Comparison of ENCODE assay signal across 12 cellular contexts in the genomic region with DNA sequence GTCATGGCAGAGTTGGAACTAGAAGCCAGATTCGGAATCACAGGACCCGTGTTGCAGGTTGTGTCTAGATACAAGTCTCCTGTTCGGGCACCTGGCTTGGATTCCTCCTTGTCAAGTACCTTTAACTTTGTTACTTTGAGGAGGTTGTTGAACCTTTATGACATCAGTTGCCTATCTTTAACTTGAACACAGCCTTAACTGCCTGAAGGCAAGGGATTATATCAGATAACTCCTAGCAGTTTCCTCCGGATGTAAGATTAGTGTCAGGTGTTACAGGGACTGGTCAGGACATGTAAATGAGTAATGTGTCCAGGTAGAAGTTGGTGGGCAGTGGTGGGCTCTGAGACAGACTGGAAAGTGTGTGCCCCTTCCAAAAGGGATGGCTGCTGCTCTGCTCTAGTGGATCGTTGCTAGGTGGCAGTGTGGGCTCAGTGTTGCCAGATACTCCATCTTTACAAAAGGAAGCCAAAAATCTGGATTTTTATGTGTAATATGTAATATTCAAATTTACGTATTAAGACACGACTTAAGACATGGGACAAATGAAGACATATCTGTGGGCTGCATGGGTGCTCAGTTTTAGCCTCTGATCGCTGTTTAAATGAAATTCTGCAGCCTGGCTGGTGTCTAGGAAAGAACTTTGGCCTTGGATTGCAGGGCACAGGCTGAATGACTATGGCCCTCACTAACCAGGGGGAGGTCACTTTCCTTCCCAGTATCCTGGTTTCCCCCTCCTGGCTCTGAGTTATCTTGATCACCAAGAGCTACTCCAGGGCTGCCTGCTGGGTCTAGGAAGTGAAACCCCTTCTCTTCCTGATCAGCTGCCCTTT. TPM values are rescaled to one million over a fixed set of nuclear protein-coding genes. Genes with fewer than 3 reads are reported as not detected.
DNase-seq lines count a peak whose midpoint lies in the region; ATAC-seq and TF ChIP-seq lines count a peak whose summit lies in the region.
"Had no signal": no experiment of that assay in that cellular context is flagged by ENCODE, and none has a peak within 500 bp of the region (broad histone marks: within the 10 kb centered on the region; RNA-seq: fewer than 3 reads in every experiment).

No MANE protein-coding gene starts in this region.

- H3K9me3 Mint-ChIP-seq in activated CD4-positive, alpha-beta T cell treated with anti-CD3 and anti-CD28 coated beads, Interleukin-2, amount 10 ng/mL, durations not matched to agents 7 days and 5 days = no peaks in the 10 kb centered on the region
- H3K9me3 Mint-ChIP-seq in stimulated activated effector memory CD8-positive, alpha-beta T cell treated with anti-CD3 and anti-CD28 coated beads, Interleukin-12 subunit alpha, Interleukin-12 subunit beta, amount 100 ng/mL, for 72 hours = no peaks in the 10 kb centered on the region

- peaks cover 28% of the 10 kb centered on the region for H3K36me3 Mint-ChIP-seq in activated CD4-positive, alpha-beta T cell treated with anti-CD3 and anti-CD28 coated beads, Interleukin-2, amount 10 ng/mL, durations not matched to agents 7 days and 5 days (ENCODE audit: low read depth)
- H3K36me3 Mint-ChIP-seq in stimulated activated effector memory CD8-positive, alpha-beta T cell treated with anti-CD3 and anti-CD28 coated beads, Interleukin-12 subunit alpha, Interleukin-12 subunit beta, amount 100 ng/mL, for 72 hours = peaks cover 44% of the 10 kb centered on the region

- H3K4me1 ChIP-seq in RWPE2 (ENCODE audit: insufficient read depth, poor library complexity, severe bottlenecking) (peaks cover 13% of the 10 kb centered on the region), esophagus muscularis mucosa (peaks cover 85 to 95% (median 90%) of the 10 kb centered on the region in 4 donors)

- no peaks in the 10 kb centered on the region for H3K27me3 ChIP-seq in RWPE2 (ENCODE audit: insufficient read depth, poor library complexity, severe bottlenecking)
- H3K27me3 ChIP-seq in esophagus muscularis mucosa = no peaks in the 10 kb centered on the region

- H3K4me1 Mint-ChIP-seq in activated CD4-positive, alpha-beta T cell treated with anti-CD3 and anti-CD28 coated beads, Interleukin-2, amount 10 ng/mL, durations not matched to agents 7 days and 5 days = peaks cover 72% of the 10 kb centered on the region
- peaks cover 92% of the 10 kb centered on the region for H3K4me1 Mint-ChIP-seq in stimulated activated effector memory CD8-positive, alpha-beta T cell treated with anti-CD3 and anti-CD28 coated beads, Interleukin-12 subunit alpha, Interleukin-12 subunit beta, amount 100 ng/mL, for 72 hours

- H3K9me3 ChIP-seq in RWPE2 (ENCODE audit: severe bottlenecking) (no peaks in the 10 kb centered on the region), esophagus muscularis mucosa (no peaks in the 10 kb centered on the region)
- H3K9me3 ChIP-seq: lower lobe of right lung had no signal

- peak; percentile 63 for ATAC-seq in RWPE2 (ENCODE audit: low read depth)
- ATAC-seq in stimulated activated effector memory CD8-positive, alpha-beta T cell treated with anti-CD3 and anti-CD28 coated beads, Interleukin-12 subunit alpha, Interleukin-12 subunit beta, amount 100 ng/mL, for 72 hours = no peak
- ATAC-seq in GM18520 (IDR thresholded peaks at IDR 0.05; ENCODE audit: unreplicated experiment) = no peak
- ATAC-seq: lower lobe of right lung had no signal

- peak overlapping the region; percentile 79 for H3K27ac Mint-ChIP-seq in activated CD4-positive, alpha-beta T cell treated with anti-CD3 and anti-CD28 coated beads, Interleukin-2, amount 10 ng/mL, durations not matched to agents 7 days and 5 days
- H3K27ac Mint-ChIP-seq in stimulated activated effector memory CD8-positive, alpha-beta T cell treated with anti-CD3 and anti-CD28 coated beads, Interleukin-12 subunit alpha, Interleukin-12 subunit beta, amount 100 ng/mL, for 72 hours = peak overlapping the region; percentile 91

- CTCF ChIA-PET in activated CD4-positive, alpha-beta T cell treated with anti-CD3 and anti-CD28 coated beads, Interleukin-2, amount 10 ng/mL, durations not matched to agents 7 days and 5 days (lab: Charles Lee) = interaction anchor here (0.9 to 1.6 kb wide), 2 partner anchors 13 kb away, joined by 3 to 4 read pairs; no protein-coding TSS in a partner anchor

- POLR2A ChIA-PET in activated CD4-positive, alpha-beta T cell treated with anti-CD3 and anti-CD28 coated beads, Interleukin-2, amount 10 ng/mL, durations not matched to agents 7 days and 5 days (lab: Charles Lee) = no interaction called here

- H3K36me3 ChIP-seq in RWPE2 (ENCODE audit: low read depth) (peaks cover 24% of the 10 kb centered on the region), esophagus muscularis mucosa (peaks cover 0 to 3% (median 0%) of the 10 kb centered on the region in 4 donors)

- intact Hi-C loops in esophagus muscularis mucosa (cut with DNase I) = no loop called here

- 85% methylated on average over 8 of the region's 8 CpGs for WGBS in esophagus muscularis mucosa

- H3K27ac ChIP-seq in RWPE2 (ENCODE audit: poor library complexity, severe bottlenecking) = no peak overlapping the region
- peak overlapping the region; percentile 33 for H3K27ac ChIP-seq in epithelial cell of prostate
- no peak overlapping the region for H3K27ac ChIP-seq in esophagus muscularis mucosa (replicated peaks in 1 of 4)
- H3K27ac ChIP-seq: lower lobe of right lung, PC-9 had no signal

- no peak for TF ChIP-seq POLR2A in esophagus muscularis mucosa (IDR thresholded peaks at IDR 0.05; ENCODE audit: low read depth)

- no peak for TF ChIP-seq EP300 in esophagus muscularis mucosa (IDR thresholded peaks at IDR 0.05)

- no peak overlapping the region for H3K4me3 Mint-ChIP-seq in activated CD4-positive, alpha-beta T cell treated with anti-CD3 and anti-CD28 coated beads, Interleukin-2, amount 10 ng/mL, durations not matched to agents 7 days and 5 days
- H3K4me3 Mint-ChIP-seq in stimulated activated effector memory CD8-positive, alpha-beta T cell treated with anti-CD3 and anti-CD28 coated beads, Interleukin-12 subunit alpha, Interleukin-12 subunit beta, amount 100 ng/mL, for 72 hours = no peak overlapping the region

- H3K4me3 ChIP-seq in RWPE2 (ENCODE audit: severe bottlenecking) (no peak overlapping the region), esophagus muscularis mucosa (no peak overlapping the region)
- H3K4me3 ChIP-seq: lower lobe of right lung, PC-9 had no signal

- no peak for DNase-seq in activated CD4-positive, alpha-beta T cell treated with anti-CD3 and anti-CD28 coated beads, Interleukin-2, amount 10 ng/mL, durations not matched to agents 7 days and 5 days
- no peak for DNase-seq in activated CD4-positive, alpha-beta T cell treated with anti-CD3 and anti-CD28 coated beads for 4 hours
- DNase-seq in RWPE2 (ENCODE audit: low spot score) (no peak), epithelial cell of prostate (ENCODE audit: low read depth, low spot score) (no peak), esophagus muscularis mucosa (ENCODE audit: extremely low spot score) (no peak), ureter (ENCODE audit: low spot score) (no peak)
- no peak for DNase-seq in stimulated activated effector memory CD8-positive, alpha-beta T cell treated with anti-CD3 and anti-CD28 coated beads, Interleukin-12 subunit alpha, Interleukin-12 subunit beta, amount 100 ng/mL, for 72 hours (ENCODE audit: low spot score in 2 of 2)
- DNase-seq: activated T-cell treated with anti-CD3 and anti-CD28 coated beads, Interleukin-2, amount 50 U/mL, for 1 hour; central memory CD4-positive, alpha-beta T cell; lower lobe of right lung; PC-9 had no signal

- TF ChIP-seq CTCF in RWPE2 (IDR thresholded peaks at IDR 0.05; ENCODE audit: poor library complexity, severe bottlenecking) (peak; percentile 52), esophagus muscularis mucosa (IDR thresholded peaks at IDR 0.05) (no peak)

- H3K27me3 Mint-ChIP-seq in activated CD4-positive, alpha-beta T cell treated with anti-CD3 and anti-CD28 coated beads, Interleukin-2, amount 10 ng/mL, durations not matched to agents 7 days and 5 days = no peaks in the 10 kb centered on the region

RNA-seq across cellular contexts. Expression of gene CHMP4B, which starts 27.1 kb away (rescaled TPM):
- 100 to 1,000 TPM; 105 to 108 TPM for total RNA-seq in activated CD4-positive, alpha-beta T cell treated with anti-CD3 and anti-CD28 coated beads, Interleukin-2, amount 10 ng/mL, durations not matched to agents 7 days and 5 days
- total RNA-seq in esophagus muscularis mucosa (100 to 1,000 TPM in 2 of 4 donors, 10 to 100 TPM in 2; 90.8 to 116 (median 100) TPM), ureter (124 TPM)
